In the genomic region with DNA sequence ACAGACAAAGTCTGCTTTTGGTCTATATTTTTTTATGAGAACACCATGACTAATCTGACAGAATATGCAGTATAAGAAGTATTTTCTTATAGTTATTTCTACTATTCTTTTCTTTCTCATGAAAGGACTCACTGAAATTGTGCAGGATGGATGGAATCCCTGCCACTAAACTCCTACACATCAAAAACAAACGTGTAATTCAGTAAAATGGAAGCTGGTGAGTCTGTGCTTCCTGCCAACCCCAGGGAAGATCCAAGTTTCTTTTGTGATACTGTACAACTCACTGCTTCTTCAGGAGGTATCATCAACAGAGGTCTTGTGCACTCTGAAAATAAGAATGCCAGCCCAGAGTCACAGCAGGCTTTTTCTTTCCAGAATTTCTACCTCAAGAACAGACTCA, we compare ENCODE assay signal across 35 cellular contexts.
"Had no signal": no experiment of that assay in that cellular context is flagged by ENCODE, and none has a peak within 500 bp of the region (broad histone marks: within the 10 kb centered on the region; RNA-seq: fewer than 3 reads in every experiment).

No MANE protein-coding gene starts in this region.

- H3K9me3 Mint-ChIP-seq: activated B cell treated with CpG ODN at 0.5 μM for 24 hours; activated CD4-positive, alpha-beta memory T cell treated with anti-CD3 and anti-CD28 coated beads for 36 hours; activated naive CD4-positive, alpha-beta T cell treated with anti-CD3 and anti-CD28 coated beads for 36 hours; activated naive CD4-positive, alpha-beta T cell treated with anti-CD3 and anti-CD28 coated beads, Interleukin-2, amount 50 U/mL, for 24 hours; activated naive CD8-positive, alpha-beta T cell treated with anti-CD3 and anti-CD28 coated beads for 36 hours; activated naive CD8-positive, alpha-beta T cell treated with anti-CD3 and anti-CD28 coated beads, Interleukin-2, amount 50 U/mL, for 24 hours; activated T-helper 1 cell treated with anti-CD3 and anti-CD28 coated beads, Interleukin-12 subunit alpha, Interleukin-12 subunit beta, Interleukin-2, Interleukin-4 antibody, amounts not matched to agents 30 ng/mL and 10 ng/mL and 1 ng/mL, durations not matched to agents 14 hours and 24 hours and 36 hours; activated T-helper 2 cell treated with anti-CD3 and anti-CD28 coated beads, Interferon-gamma antibody, Interleukin-2, Interleukin-4, amounts not matched to agents 10 μg/mL and 5 μg/mL and 100 μg/mL, durations not matched to agents 14 hours and 24 hours and 36 hours; central memory CD8-positive, alpha-beta T cell; dendritic cell treated with granulocyte-macrophage colony-stimulating factor and Interleukin-4, amounts not matched to agents 40 ng/mL and 50 ng/mL, for 4 days; T-helper 2 cell treated with Interferon-gamma antibody and Interleukin-4, amounts not matched to agents 5 μg/mL and 100 μg/mL, for 36 hours had no signal

- DNase-seq: activated B cell treated with CpG ODN at 0.5 μM for 24 hours; activated CD4-positive, alpha-beta memory T cell treated with anti-CD3 and anti-CD28 coated beads for 36 hours; activated CD4-positive, alpha-beta T cell treated with anti-CD3 and anti-CD28 coated beads for 48 hours; activated CD4-positive, alpha-beta T cell treated with anti-CD3 and anti-CD28 coated beads, Interleukin-2, amount 50 U/mL, for 1 hour; activated CD8-positive, alpha-beta memory T cell treated with anti-CD3 and anti-CD28 coated beads, Interleukin-2, amount 10 ng/mL, durations not matched to agents 7 days and 5 days; activated CD8-positive, alpha-beta memory T cell treated with anti-CD3 and anti-CD28 coated beads, Interleukin-2, amount 50 U/mL, for 4 hours; activated CD8-positive, alpha-beta T cell treated with anti-CD3 and anti-CD28 coated beads, Interleukin-2, amount 10 ng/mL, durations not matched to agents 7 days and 5 days; activated effector memory CD4-positive, alpha-beta T cell treated with anti-CD3 and anti-CD28 coated beads, Interleukin-2, amount 50 U/mL, for 16 hours; activated naive CD4-positive, alpha-beta T cell treated with anti-CD3 and anti-CD28 coated beads for 36 hours; activated naive CD8-positive, alpha-beta T cell treated with anti-CD3 and anti-CD28 coated beads for 36 hours; activated naive CD8-positive, alpha-beta T cell treated with anti-CD3 and anti-CD28 coated beads, Interleukin-2, amount 50 U/mL, for 24 hours; activated T-cell treated with anti-CD3 and anti-CD28 coated beads, Interleukin-2, amount 50 U/mL, for 1 hour; activated T-cell treated with anti-CD3 and anti-CD28 coated beads, Interleukin-2, amount 50 U/mL, for 48 hours; brain microvascular endothelial cell; dorsolateral prefrontal cortex; effector memory CD4-positive, alpha-beta T cell; erythroblast; foreskin melanocyte; heart right ventricle; T-helper 1 cell; T-helper 17 cell; T1000; WERI-Rb-1 had no signal

- H3K4me1 ChIP-seq: ascending aorta, heart right ventricle had no signal

- H3K4me3 Mint-ChIP-seq: activated B cell treated with CpG ODN at 0.5 μM for 24 hours; activated CD4-positive, alpha-beta memory T cell treated with anti-CD3 and anti-CD28 coated beads for 36 hours; activated CD8-positive, alpha-beta memory T cell treated with anti-CD3 and anti-CD28 coated beads, Interleukin-2, amount 10 ng/mL, durations not matched to agents 7 days and 5 days; activated CD8-positive, alpha-beta T cell treated with anti-CD3 and anti-CD28 coated beads, Interleukin-2, amount 10 ng/mL, durations not matched to agents 7 days and 5 days; activated naive CD4-positive, alpha-beta T cell treated with anti-CD3 and anti-CD28 coated beads for 36 hours; activated naive CD4-positive, alpha-beta T cell treated with anti-CD3 and anti-CD28 coated beads, Interleukin-2, amount 50 U/mL, for 24 hours; activated naive CD8-positive, alpha-beta T cell treated with anti-CD3 and anti-CD28 coated beads for 36 hours; activated naive CD8-positive, alpha-beta T cell treated with anti-CD3 and anti-CD28 coated beads, Interleukin-2, amount 50 U/mL, for 24 hours; activated T-helper 1 cell treated with anti-CD3 and anti-CD28 coated beads, Interleukin-12 subunit alpha, Interleukin-12 subunit beta, Interleukin-2, Interleukin-4 antibody, amounts not matched to agents 30 ng/mL and 10 ng/mL and 1 ng/mL, durations not matched to agents 14 hours and 24 hours and 36 hours; central memory CD8-positive, alpha-beta T cell; dendritic cell treated with granulocyte-macrophage colony-stimulating factor and Interleukin-4, amounts not matched to agents 40 ng/mL and 50 ng/mL, for 4 days; T-helper 17 cell; T-helper 2 cell treated with Interferon-gamma antibody and Interleukin-4, amounts not matched to agents 5 μg/mL and 100 μg/mL, for 36 hours had no signal

- ATAC-seq: activated CD4-positive, CD25-positive, alpha-beta regulatory T cell treated with anti-CD3 and anti-CD28 coated beads, Interleukin-2, amount 50 U/mL, for 24 hours; activated CD8-positive, alpha-beta memory T cell treated with anti-CD3 and anti-CD28 coated beads, Interleukin-2, amount 10 ng/mL, durations not matched to agents 7 days and 5 days; activated CD8-positive, alpha-beta T cell treated with anti-CD3 and anti-CD28 coated beads, Interleukin-2, amount 10 ng/mL, durations not matched to agents 7 days and 5 days; activated naive CD8-positive, alpha-beta T cell treated with anti-CD3 and anti-CD28 coated beads, Interleukin-2, amount 50 U/mL, for 24 hours; gastroesophageal sphincter; heart right ventricle; T-helper 17 cell had no signal

- H3K4me3 ChIP-seq: ascending aorta, coronary artery, dorsolateral prefrontal cortex, esophagus muscularis mucosa, gastroesophageal sphincter, heart right ventricle had no signal

- H3K27me3 ChIP-seq: ascending aorta, brain microvascular endothelial cell, dorsolateral prefrontal cortex, esophagus muscularis mucosa, gastroesophageal sphincter had no signal

- H3K9me3 ChIP-seq: ascending aorta, esophagus muscularis mucosa, gastroesophageal sphincter, heart right ventricle had no signal

- H3K36me3 Mint-ChIP-seq: activated CD4-positive, alpha-beta memory T cell treated with anti-CD3 and anti-CD28 coated beads for 36 hours; activated CD8-positive, alpha-beta memory T cell treated with anti-CD3 and anti-CD28 coated beads, Interleukin-2, amount 10 ng/mL, durations not matched to agents 7 days and 5 days; activated naive CD4-positive, alpha-beta T cell treated with anti-CD3 and anti-CD28 coated beads, Interleukin-2, amount 50 U/mL, for 24 hours; activated naive CD8-positive, alpha-beta T cell treated with anti-CD3 and anti-CD28 coated beads for 36 hours had no signal

- H3K36me3 ChIP-seq: ascending aorta, brain microvascular endothelial cell, esophagus muscularis mucosa, gastroesophageal sphincter, heart right ventricle, WERI-Rb-1 had no signal

- FAIRE-seq: bronchial epithelial cell had no signal

- H3K27me3 Mint-ChIP-seq: activated B cell treated with CpG ODN at 0.5 μM for 24 hours; activated CD8-positive, alpha-beta memory T cell treated with anti-CD3 and anti-CD28 coated beads, Interleukin-2, amount 10 ng/mL, durations not matched to agents 7 days and 5 days; central memory CD8-positive, alpha-beta T cell; dendritic cell treated with granulocyte-macrophage colony-stimulating factor and Interleukin-4, amounts not matched to agents 40 ng/mL and 50 ng/mL, for 4 days had no signal

- H3K27ac ChIP-seq: ascending aorta, brain microvascular endothelial cell, coronary artery, dorsolateral prefrontal cortex, esophagus muscularis mucosa, gastroesophageal sphincter, heart right ventricle, WERI-Rb-1 had no signal

- H3K27ac Mint-ChIP-seq: activated B cell treated with CpG ODN at 0.5 μM for 24 hours; activated CD4-positive, alpha-beta memory T cell treated with anti-CD3 and anti-CD28 coated beads for 36 hours; activated CD8-positive, alpha-beta memory T cell treated with anti-CD3 and anti-CD28 coated beads, Interleukin-2, amount 10 ng/mL, durations not matched to agents 7 days and 5 days; activated CD8-positive, alpha-beta T cell treated with anti-CD3 and anti-CD28 coated beads, Interleukin-2, amount 10 ng/mL, durations not matched to agents 7 days and 5 days; activated naive CD4-positive, alpha-beta T cell treated with anti-CD3 and anti-CD28 coated beads for 36 hours; activated naive CD4-positive, alpha-beta T cell treated with anti-CD3 and anti-CD28 coated beads, Interleukin-2, amount 50 U/mL, for 24 hours; activated naive CD8-positive, alpha-beta T cell treated with anti-CD3 and anti-CD28 coated beads for 36 hours; activated naive CD8-positive, alpha-beta T cell treated with anti-CD3 and anti-CD28 coated beads, Interleukin-2, amount 50 U/mL, for 24 hours; activated T-helper 1 cell treated with anti-CD3 and anti-CD28 coated beads, Interleukin-12 subunit alpha, Interleukin-12 subunit beta, Interleukin-2, Interleukin-4 antibody, amounts not matched to agents 30 ng/mL and 10 ng/mL and 1 ng/mL, durations not matched to agents 14 hours and 24 hours and 36 hours; activated T-helper 2 cell treated with anti-CD3 and anti-CD28 coated beads, Interferon-gamma antibody, Interleukin-2, Interleukin-4, amounts not matched to agents 10 μg/mL and 5 μg/mL and 100 μg/mL, durations not matched to agents 14 hours and 24 hours and 36 hours; dendritic cell treated with granulocyte-macrophage colony-stimulating factor and Interleukin-4, amounts not matched to agents 40 ng/mL and 50 ng/mL, for 4 days; T-helper 17 cell; T-helper 2 cell treated with Interferon-gamma antibody and Interleukin-4, amounts not matched to agents 5 μg/mL and 100 μg/mL, for 36 hours had no signal

- H3K4me1 Mint-ChIP-seq: central memory CD8-positive, alpha-beta T cell; T-helper 17 cell had no signal
